ENCODE assay signal across 10 cellular contexts in the genomic region with DNA sequence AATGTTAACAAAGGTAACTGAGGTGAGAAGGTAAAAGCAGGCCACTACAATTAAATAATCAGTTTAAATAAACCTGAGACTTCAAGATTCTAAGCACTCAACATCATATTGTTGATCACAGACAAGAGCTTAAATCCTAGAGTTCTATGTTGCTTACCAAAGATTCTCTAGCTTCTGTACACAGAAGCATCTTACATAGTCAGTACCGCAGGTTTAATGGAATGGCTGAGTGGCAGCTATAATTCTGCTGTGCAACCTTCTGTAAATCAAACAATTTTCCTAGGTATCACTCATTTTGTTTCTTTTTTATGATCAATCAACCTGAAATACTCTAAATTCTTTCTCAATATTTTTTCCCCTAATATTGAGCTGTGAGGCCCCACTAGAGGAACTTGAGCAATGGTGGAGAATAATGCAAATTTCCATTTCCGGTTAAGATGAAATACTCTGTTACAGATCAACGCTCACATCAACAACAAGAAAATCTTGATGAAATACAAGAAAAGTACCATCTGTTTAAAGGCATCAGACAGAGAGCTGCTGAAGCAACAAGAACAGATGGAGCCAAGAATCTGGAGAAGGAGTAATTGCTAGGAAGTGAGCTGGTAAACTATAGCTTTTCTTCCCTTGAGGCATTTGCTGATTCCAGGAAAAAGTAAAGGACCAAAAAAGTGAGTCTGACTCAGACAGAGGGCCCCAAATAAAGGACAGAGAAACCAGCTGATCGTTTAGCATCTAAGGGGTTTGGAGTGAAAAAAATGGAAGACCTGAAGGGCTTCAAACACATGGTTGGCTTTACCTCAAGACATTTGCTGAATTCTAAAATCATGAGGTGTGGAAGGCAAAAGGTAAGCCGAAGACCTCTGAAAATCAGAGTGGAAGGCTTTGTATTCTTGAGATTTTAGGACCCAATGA. TPM values are rescaled to one million over a fixed set of nuclear protein-coding genes. Genes with fewer than 3 reads are reported as not detected.
DNase-seq lines count a peak whose midpoint lies in the region; ATAC-seq and TF ChIP-seq lines count a peak whose summit lies in the region.
"Had no signal": no experiment of that assay in that cellular context is flagged by ENCODE, and none has a peak within 500 bp of the region (broad histone marks: within the 10 kb centered on the region; RNA-seq: fewer than 3 reads in every experiment).

No MANE protein-coding gene starts in this region.

- 81 to 82% methylated on average over 5 of the region's 5 CpGs for WGBS in aorta, 2 donors

- no peaks in the 10 kb centered on the region for H3K27me3 ChIP-seq in aorta (ENCODE audit: control insufficient read depth in 1 of 2, insufficient read depth in 2 of 2, low read length in 1 of 2)

- H3K27ac ChIP-seq in aorta (ENCODE audit: low read depth in 1 of 2, low read length in 2 of 2) = no peak overlapping the region

- H3K4me3 ChIP-seq in AG09309 (ENCODE audit: control insufficient read depth, low read depth, low read length) = no peak overlapping the region
- H3K4me3 ChIP-seq in aorta (ENCODE audit: low read length in 2 of 2) = no peak overlapping the region

- H3K9me3 ChIP-seq in aorta (ENCODE audit: control insufficient read depth, low read length) = no peaks in the 10 kb centered on the region

- H3K4me3 Mint-ChIP-seq in activated B cell treated with CpG ODN at 0.5 μM for 24 hours = peak overlapping the region; percentile 74
- no peak overlapping the region for H3K4me3 Mint-ChIP-seq in type B pancreatic cell
- H3K4me3 Mint-ChIP-seq: activated naive CD8-positive, alpha-beta T cell treated with anti-CD3 and anti-CD28 coated beads, Interleukin-2, amount 10 ng/mL, durations not matched to agents 7 days and 5 days had no signal

- CTCF ChIA-PET in activated B cell treated with CpG ODN at 0.5 μM for 24 hours (lab: Charles Lee) = interaction anchor here (0.9 to 1.3 kb wide), 5 partner anchors 12 to 67 kb away, joined by 3 to 6 read pairs (median 4); a partner anchor contains a TSS

- intact Hi-C loops in activated B cell treated with CpG ODN at 0.5 μM for 24 hours (cut with micrococcal nuclease) (loop anchor here (1.0 to 10.0 kb wide), 4 partner anchors 23 to 1329 kb away; a partner anchor contains a TSS), aorta (cut with DNase I) (loop anchor here in 1 of 2 donors (10.0 kb wide), 1 partner anchor 49 kb away; a partner anchor contains a TSS)

- H3K4me1 Mint-ChIP-seq in activated B cell treated with CpG ODN at 0.5 μM for 24 hours (peaks cover 51% of the 10 kb centered on the region), type B pancreatic cell (ENCODE audit: unreplicated experiment) (no peaks in the 10 kb centered on the region)
- H3K4me1 Mint-ChIP-seq: activated naive CD8-positive, alpha-beta T cell treated with anti-CD3 and anti-CD28 coated beads, Interleukin-2, amount 10 ng/mL, durations not matched to agents 7 days and 5 days had no signal

- H3K9me3 Mint-ChIP-seq in activated B cell treated with CpG ODN at 0.5 μM for 24 hours (no peaks in the 10 kb centered on the region), type B pancreatic cell (no peaks in the 10 kb centered on the region)
- H3K9me3 Mint-ChIP-seq: activated naive CD8-positive, alpha-beta T cell treated with anti-CD3 and anti-CD28 coated beads, Interleukin-2, amount 10 ng/mL, durations not matched to agents 7 days and 5 days had no signal

- no peaks in the 10 kb centered on the region for H3K4me1 ChIP-seq in aorta (ENCODE audit: control insufficient read depth in 1 of 2, insufficient read depth in 2 of 2, low read length in 2 of 2)

- no peaks in the 10 kb centered on the region for H3K36me3 ChIP-seq in aorta (ENCODE audit: control insufficient read depth in 1 of 2, insufficient read depth in 2 of 2, low read length in 1 of 2)

- ATAC-seq in GM18907 (IDR thresholded peaks at IDR 0.05; ENCODE audit: unreplicated experiment) (peak; percentile 96), HG02970 (IDR thresholded peaks at IDR 0.05; ENCODE audit: low FRiP score, unreplicated experiment) (peak; percentile 85), activated B cell treated with CpG ODN at 0.5 μM for 24 hours (ENCODE audit: low read depth) (peak; percentile 95), aorta (ENCODE audit: low FRiP score) (no peak)

- peak overlapping the region; percentile 100 for H3K27ac Mint-ChIP-seq in activated B cell treated with CpG ODN at 0.5 μM for 24 hours
- no peak overlapping the region for H3K27ac Mint-ChIP-seq in type B pancreatic cell
- H3K27ac Mint-ChIP-seq: activated naive CD8-positive, alpha-beta T cell treated with anti-CD3 and anti-CD28 coated beads, Interleukin-2, amount 10 ng/mL, durations not matched to agents 7 days and 5 days had no signal

- TF ChIP-seq CTCF in AG09309 (IDR thresholded peaks at IDR 0.05; ENCODE audit: control insufficient read depth, insufficient read depth, low read depth, low read length, missing control alignments) (no peak), activated B cell treated with CpG ODN at 0.5 μM for 24 hours (IDR thresholded peaks at IDR 0.05) (no peak), type B pancreatic cell (conservative IDR thresholded peaks at IDR 0.05) (no peak)

- H3K27me3 Mint-ChIP-seq in activated B cell treated with CpG ODN at 0.5 μM for 24 hours (no peaks in the 10 kb centered on the region), type B pancreatic cell (no peaks in the 10 kb centered on the region)
- H3K27me3 Mint-ChIP-seq: activated naive CD8-positive, alpha-beta T cell treated with anti-CD3 and anti-CD28 coated beads, Interleukin-2, amount 10 ng/mL, durations not matched to agents 7 days and 5 days had no signal

- DNase-seq in AG09309 (ENCODE audit: low read depth) = peak; percentile 21
- DNase-seq in activated B cell treated with CpG ODN at 0.5 μM for 24 hours = no peak
- no peak for DNase-seq in aorta
- no peak for DNase-seq in SK-N-DZ (ENCODE audit: low spot score)
- DNase-seq in type B pancreatic cell (ENCODE audit: extremely low spot score, unreplicated experiment) = no peak
- DNase-seq in NCI-H2107 (lab: John Stamatoyannopoulos, UW) = no peak
- DNase-seq: activated naive CD8-positive, alpha-beta T cell treated with anti-CD3 and anti-CD28 coated beads, Interleukin-2, amount 10 ng/mL, durations not matched to agents 7 days and 5 days; DMS53 had no signal

- H3K36me3 Mint-ChIP-seq in activated B cell treated with CpG ODN at 0.5 μM for 24 hours (ENCODE audit: low read depth) (peaks cover 50% of the 10 kb centered on the region), type B pancreatic cell (peaks cover 9% of the 10 kb centered on the region)

- POLR2A ChIA-PET in activated B cell treated with CpG ODN at 0.5 μM for 24 hours (lab: Charles Lee) = interaction anchor here (0.6 to 4.9 kb wide), 10 partner anchors 9 to 368 kb away, joined by 3 to 94 read pairs (median 4); a partner anchor contains a TSS

RNA-seq across cellular contexts. Expression of a gene that starts 22.6 kb away (rescaled TPM):
- total RNA-seq in activated B cell treated with CpG ODN at 0.5 μM for 24 hours = 20.9 and 25.5 TPM in 2 replicates
- 10 to 100 TPM; 31.2 to 32.8 TPM for total RNA-seq in aorta
- polyA plus RNA-seq in aorta = 10 to 100 TPM; 14.4 to 15.1 TPM
- polyA plus RNA-seq in SK-N-DZ (2014; cell fraction: cytosol; rRNA removed) = 29.0 and 30.8 TPM in 2 replicates
- polyA plus RNA-seq in SK-N-DZ (2014; cell fraction: nucleus; rRNA removed) = 15.3 and 18.4 TPM in 2 replicates
- total RNA-seq in type B pancreatic cell (ENCODE audit: low replicate concordance) = 17.1 and 17.8 TPM in 2 replicates

RNA-seq across cellular contexts. Expression of a gene that starts 47.1 kb away (rescaled TPM):
- total RNA-seq in activated B cell treated with CpG ODN at 0.5 μM for 24 hours (1.6 and 2.2 TPM in 2 replicates), aorta (1 to 10 TPM in 1 of 2 donors, under 1 TPM in 1; 0.93 to 1.8 TPM), type B pancreatic cell (ENCODE audit: low replicate concordance) (34.4 and 41.0 TPM in 2 replicates)
- polyA plus RNA-seq in aorta = under 1 TPM; under 0.01 to 0.59 TPM
- polyA plus RNA-seq in SK-N-DZ (2014; cell fraction: cytosol; rRNA removed) = 30.6 and 31.6 TPM in 2 replicates
- polyA plus RNA-seq in SK-N-DZ (2014; cell fraction: nucleus; rRNA removed) = 29.1 and 34.8 TPM in 2 replicates

Comparison
In these comparisons a context has a peak if more than half of its experiments do, and no peak if none do; other contexts are left out.
1. RNA of a gene that starts 47.1 kb away (total RNA-seq): 34.4 to 41.0 TPM in type B pancreatic cell; 1.6 to 2.2 TPM in activated B cell treated with CpG ODN at 0.5 μM for 24 hours and 0.93 to 1.8 TPM in aorta; every median in the first group is over 10 times any median in the second.